ENCODE assay signal across 26 cellular contexts in genomic region chr1:94778808-94779207, GRCh38. TPM values are rescaled to one million over a fixed set of nuclear protein-coding genes. Genes with fewer than 3 reads are reported as not detected.
DNase-seq lines count a peak whose midpoint lies in the region; ATAC-seq and TF ChIP-seq lines count a peak whose summit lies in the region.
"Had no signal": no experiment of that assay in that cellular context is flagged by ENCODE, and none has a peak within 500 bp of the region (broad histone marks: within the 10 kb centered on the region; RNA-seq: fewer than 3 reads in every experiment).

No MANE protein-coding gene starts in this region.

- no peak for ATAC-seq in activated T-cell treated with anti-CD3 and anti-CD28 coated beads, Interleukin-2, amount 50 U/mL, for 4 hours
- no peak for ATAC-seq in activated CD8-positive, alpha-beta T cell treated with anti-CD3 and anti-CD28 coated beads for 36 hours
- no peak for ATAC-seq in HG02981 (IDR thresholded peaks at IDR 0.05; ENCODE audit: unreplicated experiment)
- ATAC-seq: GM12878, PC-3 had no signal

- H3K4me3 ChIP-seq in HEK293 (ENCODE audit: low read depth, low read length) (no peak overlapping the region), adipocyte (ENCODE audit: low read length) (no peak overlapping the region), fibroblast of mammary gland (ENCODE audit: control insufficient read depth, low read depth, low read length) (no peak overlapping the region)
- H3K4me3 ChIP-seq: GM12878, GM23248, SK-N-MC had no signal

- H3K27me3 ChIP-seq in adipocyte (replicated peaks; ENCODE audit: control insufficient read depth, insufficient read depth, low read length), result no peaks in the 10 kb centered on the region

- no peak overlapping the region for H3K27ac ChIP-seq in HEK293 (ENCODE audit: extremely low read depth, low read depth, low read length)
- H3K27ac ChIP-seq: GM23248, SK-N-MC had no signal

- H3K27ac Mint-ChIP-seq in progenitor cell of endocrine pancreas, result peak overlapping the region; percentile 88
- no peak overlapping the region for H3K27ac Mint-ChIP-seq in activated CD8-positive, alpha-beta T cell treated with anti-CD3 and anti-CD28 coated beads for 36 hours
- H3K27ac Mint-ChIP-seq: CD4-positive, CD25-positive, alpha-beta regulatory T cell; H9 had no signal

- H3K9me3 Mint-ChIP-seq in progenitor cell of endocrine pancreas (ENCODE audit: low read depth), result no peaks in the 10 kb centered on the region
- H3K9me3 Mint-ChIP-seq in activated T-cell treated with anti-CD3 and anti-CD28 coated beads, Interleukin-2, amount 50 U/mL, for 4 hours, result no peaks in the 10 kb centered on the region
- no peaks in the 10 kb centered on the region for H3K9me3 Mint-ChIP-seq in activated CD8-positive, alpha-beta T cell treated with anti-CD3 and anti-CD28 coated beads for 36 hours
- H3K9me3 Mint-ChIP-seq: H9 had no signal

- CTCF ChIA-PET in HEK293 (lab: Yijun Ruan, JAX), result interaction anchor here (0.6 to 1.1 kb wide), 2 partner anchors 10 to 261 kb away, joined by 3 read pairs; no protein-coding TSS in a partner anchor
- CTCF ChIA-PET in activated CD8-positive, alpha-beta T cell treated with anti-CD3 and anti-CD28 coated beads for 36 hours (lab: Charles Lee), result no interaction called here

- no peaks in the 10 kb centered on the region for H3K36me3 Mint-ChIP-seq in progenitor cell of endocrine pancreas (ENCODE audit: insufficient read depth)
- no peaks in the 10 kb centered on the region for H3K36me3 Mint-ChIP-seq in activated T-cell treated with anti-CD3 and anti-CD28 coated beads, Interleukin-2, amount 50 U/mL, for 4 hours (ENCODE audit: insufficient read depth)
- H3K36me3 Mint-ChIP-seq in activated CD8-positive, alpha-beta T cell treated with anti-CD3 and anti-CD28 coated beads for 36 hours (ENCODE audit: low read depth), result no peaks in the 10 kb centered on the region
- H3K36me3 Mint-ChIP-seq: CD4-positive, CD25-positive, alpha-beta regulatory T cell had no signal

- H3K36me3 ChIP-seq in HEK293 (ENCODE audit: control insufficient read depth in 2 of 2, insufficient read depth in 1 of 2, low read length in 2 of 2), result no peaks in the 10 kb centered on the region
- no peaks in the 10 kb centered on the region for H3K36me3 ChIP-seq in adipocyte (ENCODE audit: control insufficient read depth, insufficient read depth, low read length, severe bottlenecking)

- H3K27me3 Mint-ChIP-seq in progenitor cell of endocrine pancreas, result no peaks in the 10 kb centered on the region
- peaks cover 10% of the 10 kb centered on the region for H3K27me3 Mint-ChIP-seq in activated T-cell treated with anti-CD3 and anti-CD28 coated beads, Interleukin-2, amount 50 U/mL, for 4 hours (ENCODE audit: low read depth)
- H3K27me3 Mint-ChIP-seq in activated CD8-positive, alpha-beta T cell treated with anti-CD3 and anti-CD28 coated beads for 36 hours, result peaks cover 3% of the 10 kb centered on the region

- no peak overlapping the region for H3K9ac ChIP-seq in adipocyte (ENCODE audit: low read length)
- H3K9ac ChIP-seq: GM23248 had no signal

- intact Hi-C loops in activated CD8-positive, alpha-beta T cell treated with anti-CD3 and anti-CD28 coated beads for 36 hours (cut with micrococcal nuclease), result no loop called here

- H3K9me3 ChIP-seq in HEK293 (ENCODE audit: control insufficient read depth, insufficient read depth, low read depth, low read length), result no peaks in the 10 kb centered on the region
- H3K9me3 ChIP-seq in adipocyte (ENCODE audit: control insufficient read depth, low read length), result peaks cover 7% of the 10 kb centered on the region

- no peak for TF ChIP-seq CTCF in HEK293 (tag by site-specific recombination; IDR thresholded peaks at IDR 0.05)
- TF ChIP-seq CTCF in fibroblast of mammary gland (conservative IDR thresholded peaks at IDR 0.05; ENCODE audit: control insufficient read depth, insufficient read depth, low read depth, low read length), result no peak
- no peak for TF ChIP-seq CTCF in progenitor cell of endocrine pancreas (IDR thresholded peaks at IDR 0.05; ENCODE audit: unreplicated experiment)
- no peak for TF ChIP-seq CTCF in activated CD8-positive, alpha-beta T cell treated with anti-CD3 and anti-CD28 coated beads for 36 hours (IDR thresholded peaks at IDR 0.05)

- no peak overlapping the region for H3K4me3 Mint-ChIP-seq in progenitor cell of endocrine pancreas (ENCODE audit: low read depth)
- H3K4me3 Mint-ChIP-seq in activated T-cell treated with anti-CD3 and anti-CD28 coated beads, Interleukin-2, amount 50 U/mL, for 4 hours, result no peak overlapping the region
- no peak overlapping the region for H3K4me3 Mint-ChIP-seq in activated CD8-positive, alpha-beta T cell treated with anti-CD3 and anti-CD28 coated beads for 36 hours
- H3K4me3 Mint-ChIP-seq: CD4-positive, CD25-positive, alpha-beta regulatory T cell; H9 had no signal

- H3K4me1 ChIP-seq in HEK293 (ENCODE audit: control insufficient read depth, insufficient read depth, low read length) (peaks cover 7% of the 10 kb centered on the region; the same call in 1 of the 2 replicates), adipocyte (ENCODE audit: control insufficient read depth, insufficient read depth, low read length) (peaks cover 23% of the 10 kb centered on the region)

- POLR2A ChIA-PET in HEK293 (lab: Yijun Ruan, JAX), result no interaction called here
- POLR2A ChIA-PET in activated CD8-positive, alpha-beta T cell treated with anti-CD3 and anti-CD28 coated beads for 36 hours (lab: Charles Lee), result no interaction called here

- DNase-seq in adipocyte (ENCODE audit: low read depth) (peak; percentile 42), fibroblast of mammary gland (ENCODE audit: low read depth) (peak; percentile 62), progenitor cell of endocrine pancreas (ENCODE audit: low spot score, unreplicated experiment) (no peak), SK-N-DZ (ENCODE audit: low spot score) (no peak)
- DNase-seq in activated T-cell treated with anti-CD3 and anti-CD28 coated beads, Interleukin-2, amount 50 U/mL, for 4 hours, result no peak
- DNase-seq in activated CD8-positive, alpha-beta T cell treated with anti-CD3 and anti-CD28 coated beads for 36 hours, result no peak
- DNase-seq: CD4-positive, CD25-positive, alpha-beta regulatory T cell; DMS79; GM23248; H9; Kasumi-1; MM.1S; NCI-H1048; NCI-H1436; NCI-H187 treated with DMSO at 0.1 percent for 48 hours; NCI-H2107; NCI-H446 treated with DMSO at 0.1 percent for 48 hours; NCI-H526 treated with DMSO at 0.1 percent for 48 hours; PC-3; RPMI8226; SHP77 had no signal

- peaks cover 35% of the 10 kb centered on the region for H3K4me1 Mint-ChIP-seq in progenitor cell of endocrine pancreas (ENCODE audit: low read depth)
- H3K4me1 Mint-ChIP-seq in activated T-cell treated with anti-CD3 and anti-CD28 coated beads, Interleukin-2, amount 50 U/mL, for 4 hours (ENCODE audit: low read depth), result no peaks in the 10 kb centered on the region
- H3K4me1 Mint-ChIP-seq in activated CD8-positive, alpha-beta T cell treated with anti-CD3 and anti-CD28 coated beads for 36 hours (ENCODE audit: low read depth), result no peaks in the 10 kb centered on the region
- H3K4me1 Mint-ChIP-seq: CD4-positive, CD25-positive, alpha-beta regulatory T cell had no signal

TF ChIP-seq in HEK293, 187 proteins besides CTCF, POLR2A, EP300 and RAD21 (continues in another document):
- TF ChIP-seq, protein P1, sequence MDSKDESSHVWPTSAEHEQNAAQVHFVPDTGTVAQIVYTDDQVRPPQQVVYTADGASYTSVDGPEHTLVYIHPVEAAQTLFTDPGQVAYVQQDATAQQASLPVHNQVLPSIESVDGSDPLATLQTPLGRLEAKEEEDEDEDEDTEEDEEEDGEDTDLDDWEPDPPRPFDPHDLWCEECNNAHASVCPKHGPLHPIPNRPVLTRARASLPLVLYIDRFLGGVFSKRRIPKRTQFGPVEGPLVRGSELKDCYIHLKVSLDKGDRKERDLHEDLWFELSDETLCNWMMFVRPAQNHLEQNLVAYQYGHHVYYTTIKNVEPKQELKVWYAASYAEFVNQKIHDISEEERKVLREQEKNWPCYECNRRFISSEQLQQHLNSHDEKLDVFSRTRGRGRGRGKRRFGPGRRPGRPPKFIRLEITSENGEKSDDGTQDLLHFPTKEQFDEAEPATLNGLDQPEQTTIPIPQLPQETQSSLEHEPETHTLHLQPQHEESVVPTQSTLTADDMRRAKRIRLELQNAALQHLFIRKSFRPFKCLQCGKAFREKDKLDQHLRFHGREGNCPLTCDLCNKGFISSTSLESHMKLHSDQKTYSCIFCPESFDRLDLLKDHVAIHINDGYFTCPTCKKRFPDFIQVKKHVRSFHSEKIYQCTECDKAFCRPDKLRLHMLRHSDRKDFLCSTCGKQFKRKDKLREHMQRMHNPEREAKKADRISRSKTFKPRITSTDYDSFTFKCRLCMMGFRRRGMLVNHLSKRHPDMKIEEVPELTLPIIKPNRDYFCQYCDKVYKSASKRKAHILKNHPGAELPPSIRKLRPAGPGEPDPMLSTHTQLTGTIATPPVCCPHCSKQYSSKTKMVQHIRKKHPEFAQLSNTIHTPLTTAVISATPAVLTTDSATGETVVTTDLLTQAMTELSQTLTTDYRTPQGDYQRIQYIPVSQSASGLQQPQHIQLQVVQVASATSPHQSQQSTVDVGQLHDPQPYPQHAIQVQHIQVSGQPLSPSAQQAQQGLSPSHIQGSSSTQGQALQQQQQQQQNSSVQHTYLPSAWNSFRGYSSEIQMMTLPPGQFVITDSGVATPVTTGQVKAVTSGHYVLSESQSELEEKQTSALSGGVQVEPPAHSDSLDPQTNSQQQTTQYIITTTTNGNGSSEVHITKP (tag by site-specific recombination; IDR thresholded peaks at IDR 0.05), result no peak
- TF ChIP-seq BCL11B (tag by site-specific recombination; IDR thresholded peaks at IDR 0.05; ENCODE audit: low read depth) (no peak), ZNF175 (tag by site-specific recombination; IDR thresholded peaks at IDR 0.05) (no peak), YY2 (tag by site-specific recombination; IDR thresholded peaks at IDR 0.05) (no peak), ZNF146 (tag by site-specific recombination; IDR thresholded peaks at IDR 0.05) (no peak), OSR2 (tag by site-specific recombination; IDR thresholded peaks at IDR 0.05) (peak; percentile 81)

RNA-seq across cellular contexts. Expression of gene SLC44A3, which starts 41.3 kb away (rescaled TPM):
- 70.4 and 75.4 TPM in 2 replicates for total RNA-seq in progenitor cell of endocrine pancreas
- under 1 TPM in 1 of 3 donors, not detected in 2; 0.30 TPM for total RNA-seq in activated T-cell treated with anti-CD3 and anti-CD28 coated beads, Interleukin-2, amount 50 U/mL, for 4 hours
- total RNA-seq in activated CD8-positive, alpha-beta T cell treated with anti-CD3 and anti-CD28 coated beads for 36 hours, result not detected
- polyA plus RNA-seq in SK-N-DZ (2014; cell fraction: cytosol; rRNA removed), result 0.25 and 0.44 TPM in 2 replicates
- polyA plus RNA-seq in SK-N-DZ (2014; cell fraction: nucleus; rRNA removed), result 0.87 and 0.98 TPM in 2 replicates
- total RNA-seq: A673; CD4-positive, CD25-positive, alpha-beta regulatory T cell; GM12878 had no signal
- polyA plus RNA-seq: CD4-positive, CD25-positive, alpha-beta regulatory T cell; GM12878 had no signal

Comparison
In these comparisons a context has a peak if more than half of its experiments do, and no peak if none do; other contexts are left out.
1. DNase-seq: peak in adipocyte (single experiment) and fibroblast of mammary gland (single experiment); none in progenitor cell of endocrine pancreas (single experiment), activated T-cell treated with anti-CD3 and anti-CD28 coated beads, Interleukin-2, amount 50 U/mL, for 4 hours (single experiment), activated CD8-positive, alpha-beta T cell treated with anti-CD3 and anti-CD28 coated beads for 36 hours (single experiment) and SK-N-DZ (single experiment).
2. RNA of gene SLC44A3, which starts 41.3 kb away (total RNA-seq): 70.4 to 75.4 TPM in progenitor cell of endocrine pancreas; 0.30 TPM in activated T-cell treated with anti-CD3 and anti-CD28 coated beads, Interleukin-2, amount 50 U/mL, for 4 hours and not detected in activated CD8-positive, alpha-beta T cell treated with anti-CD3 and anti-CD28 coated beads for 36 hours; every median in the first group is over 10 times any median in the second.